19 cellular contexts compared by ENCODE assay signal in genomic region chr1:101959456-101959855, GRCh38. TPM values are rescaled to one million over a fixed set of nuclear protein-coding genes. Genes with fewer than 3 reads are reported as not detected.
DNase-seq lines count a peak whose midpoint lies in the region; ATAC-seq and TF ChIP-seq lines count a peak whose summit lies in the region.
"Had no signal": no experiment of that assay in that cellular context is flagged by ENCODE, and none has a peak within 500 bp of the region (broad histone marks: within the 10 kb centered on the region; RNA-seq: fewer than 3 reads in every experiment).

No MANE protein-coding gene starts in this region.

- H3K4me1 ChIP-seq in ascending aorta, result no peaks in the 10 kb centered on the region
- H3K4me1 ChIP-seq: A549, BLaER1 had no signal

- no peaks in the 10 kb centered on the region for H3K27me3 ChIP-seq in ascending aorta
- H3K27me3 ChIP-seq: BLaER1 had no signal

- intact Hi-C loops in ascending aorta (cut with DNase I), result no loop called here

- no peak overlapping the region for H3K4me3 ChIP-seq in ascending aorta
- H3K4me3 ChIP-seq: A549, BLaER1, K562 had no signal

- no peak for TF ChIP-seq CTCF in ascending aorta (IDR thresholded peaks at IDR 0.05)

- H3K9me3 ChIP-seq in ascending aorta, result no peaks in the 10 kb centered on the region
- H3K9me3 ChIP-seq: A549, BLaER1 had no signal

- no peak for ATAC-seq in GM21619 (IDR thresholded peaks at IDR 0.05; ENCODE audit: unreplicated experiment)
- ATAC-seq: A549, HCT116, K562 had no signal

- in situ Hi-C loops in G401 (cut with HindIII; ENCODE audit: low sequenced_read_pairs), result no loop called here

- no peaks in the 10 kb centered on the region for H3K36me3 ChIP-seq in ascending aorta
- H3K36me3 ChIP-seq: BLaER1 had no signal

- DNase-seq in G401 (ENCODE audit: low spot score), result peak; percentile 68
- DNase-seq in OCI-M1 (lab: John Stamatoyannopoulos, UW), result peak; percentile 56
- peak; percentile 65 for DNase-seq in cerebellar cortex (ENCODE audit: low spot score)
- DNase-seq in putamen (ENCODE audit: low spot score), result peak; percentile 6
- DNase-seq in hippocampal formation (lab: John Stamatoyannopoulos, UW), result no peak
- no peak for DNase-seq in ascending aorta (ENCODE audit: low spot score in 2 of 2)
- DNase-seq: Calu3; CD4-positive, alpha-beta memory T cell; GF-D8; GOT3; H7; HFFc6; IMR-90 had no signal

- no peak overlapping the region for H3K27ac ChIP-seq in ascending aorta
- H3K27ac ChIP-seq: A549, BLaER1, HL-60 had no signal

RNA-seq across cellular contexts. Expression of gene OLFM3, which starts 37.3 kb away (rescaled TPM):
- not detected in 2 replicates for total RNA-seq in G401 (2014; rRNA removed; shearing (Covaris generic))
- total RNA-seq in ascending aorta, result not detected
- total RNA-seq: Calu3; CD4-positive, alpha-beta memory T cell; HFFc6; IMR-90 had no signal

Comparison
In these comparisons a context has a peak if more than half of its experiments do, and no peak if none do; other contexts are left out.
1. DNase-seq: peak in G401 (single experiment), OCI-M1 (single experiment), cerebellar cortex (single experiment) and putamen (single experiment); none in hippocampal formation (0 of 2) and ascending aorta (0 of 2).